In the genomic region with DNA sequence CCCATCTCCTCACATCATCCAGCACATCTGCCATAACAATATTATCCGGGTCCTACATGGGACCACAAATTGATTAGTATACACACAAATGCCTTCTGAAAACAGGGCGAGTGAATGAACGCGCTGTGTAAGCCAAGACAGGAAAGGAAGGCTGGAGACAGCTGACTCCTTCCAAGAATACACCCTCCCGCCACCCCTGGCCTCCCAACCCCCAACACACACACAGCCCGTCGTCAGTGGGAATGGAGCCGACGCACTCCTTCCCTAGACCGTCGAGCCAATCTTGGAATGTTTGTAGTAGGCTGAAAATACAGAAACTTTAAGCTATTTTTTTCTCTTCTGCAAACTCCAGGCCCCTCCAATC, we compare ENCODE assay signal across 1 cellular context.
TF ChIP-seq lines count a peak whose summit lies in the region.

No MANE protein-coding gene starts in this region.

TF ChIP-seq in GM12878, 131 proteins besides CTCF, POLR2A, EP300 and RAD21 (continued from another document):
- no peak for TF ChIP-seq ZNF622 (IDR thresholded peaks at IDR 0.05)
- TF ChIP-seq, protein P1, sequence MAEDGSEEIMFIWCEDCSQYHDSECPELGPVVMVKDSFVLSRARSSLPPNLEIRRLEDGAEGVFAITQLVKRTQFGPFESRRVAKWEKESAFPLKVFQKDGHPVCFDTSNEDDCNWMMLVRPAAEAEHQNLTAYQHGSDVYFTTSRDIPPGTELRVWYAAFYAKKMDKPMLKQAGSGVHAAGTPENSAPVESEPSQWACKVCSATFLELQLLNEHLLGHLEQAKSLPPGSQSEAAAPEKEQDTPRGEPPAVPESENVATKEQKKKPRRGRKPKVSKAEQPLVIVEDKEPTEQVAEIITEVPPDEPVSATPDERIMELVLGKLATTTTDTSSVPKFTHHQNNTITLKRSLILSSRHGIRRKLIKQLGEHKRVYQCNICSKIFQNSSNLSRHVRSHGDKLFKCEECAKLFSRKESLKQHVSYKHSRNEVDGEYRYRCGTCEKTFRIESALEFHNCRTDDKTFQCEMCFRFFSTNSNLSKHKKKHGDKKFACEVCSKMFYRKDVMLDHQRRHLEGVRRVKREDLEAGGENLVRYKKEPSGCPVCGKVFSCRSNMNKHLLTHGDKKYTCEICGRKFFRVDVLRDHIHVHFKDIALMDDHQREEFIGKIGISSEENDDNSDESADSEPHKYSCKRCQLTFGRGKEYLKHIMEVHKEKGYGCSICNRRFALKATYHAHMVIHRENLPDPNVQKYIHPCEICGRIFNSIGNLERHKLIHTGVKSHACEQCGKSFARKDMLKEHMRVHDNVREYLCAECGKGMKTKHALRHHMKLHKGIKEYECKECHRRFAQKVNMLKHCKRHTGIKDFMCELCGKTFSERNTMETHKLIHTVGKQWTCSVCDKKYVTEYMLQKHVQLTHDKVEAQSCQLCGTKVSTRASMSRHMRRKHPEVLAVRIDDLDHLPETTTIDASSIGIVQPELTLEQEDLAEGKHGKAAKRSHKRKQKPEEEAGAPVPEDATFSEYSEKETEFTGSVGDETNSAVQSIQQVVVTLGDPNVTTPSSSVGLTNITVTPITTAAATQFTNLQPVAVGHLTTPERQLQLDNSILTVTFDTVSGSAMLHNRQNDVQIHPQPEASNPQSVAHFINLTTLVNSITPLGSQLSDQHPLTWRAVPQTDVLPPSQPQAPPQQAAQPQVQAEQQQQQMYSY (CRISPR knock-in tag; IDR thresholded peaks at IDR 0.05) = no peak
- TF ChIP-seq NR2C1 (IDR thresholded peaks at IDR 0.05) = no peak
- TF ChIP-seq NRF1 (conservative IDR thresholded peaks at IDR 0.05; ENCODE audit: low read depth, low read length) = no peak
- no peak for TF ChIP-seq GATAD2B (conservative IDR thresholded peaks at IDR 0.05; ENCODE audit: low read depth)
- no peak for TF ChIP-seq JUND (IDR thresholded peaks at IDR 0.05; ENCODE audit: low read depth, low read length)
- no peak for TF ChIP-seq NR2C2 (IDR thresholded peaks at IDR 0.05; ENCODE audit: borderline replicate concordance, control insufficient read depth, insufficient read length, low read depth)
- no peak for TF ChIP-seq HCFC1 (IDR thresholded peaks at IDR 0.05; ENCODE audit: low read length)
- TF ChIP-seq RELA (IDR thresholded peaks at IDR 0.05; ENCODE audit: borderline replicate concordance, partially characterized antibody) = no peak
